ENCODE assay signal across 19 cellular contexts in the genomic region with DNA sequence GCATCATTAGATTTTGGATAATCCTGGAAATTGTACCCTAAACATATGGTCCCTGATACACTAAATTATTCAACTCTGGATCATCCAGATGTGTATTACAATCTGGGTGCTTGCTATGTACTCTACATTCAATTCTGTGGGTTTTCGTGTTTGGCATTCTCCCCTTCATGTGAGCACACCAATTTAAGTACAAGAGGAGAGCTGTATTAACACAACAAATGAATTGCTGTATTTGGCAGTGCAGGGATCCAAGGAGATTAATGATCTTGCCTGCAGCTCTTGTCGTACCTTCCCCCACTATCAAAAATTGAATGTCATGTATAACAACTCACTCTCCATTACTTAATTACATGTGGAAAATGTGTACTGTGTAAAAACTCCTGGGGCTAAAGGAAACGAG.
"Had no signal": no experiment of that assay in that cellular context is flagged by ENCODE, and none has a peak within 500 bp of the region (broad histone marks: within the 10 kb centered on the region; RNA-seq: fewer than 3 reads in every experiment).

No MANE protein-coding gene starts in this region.

- H3K9me3 Mint-ChIP-seq: activated T-helper 17 cell treated with anti-CD3 and anti-CD28 coated beads, Interleukin-2, amount 50 U/mL, for 72 hours; effector memory CD8-positive, alpha-beta T cell; immature natural killer cell; neural progenitor cell; stimulated activated memory B cell treated with anti-CD40 and anti-IgM and Interleukin-4, amounts not matched to agents 10 μg/mL and 1 μg/mL and 100 μg/mL, for 72 hours; type B pancreatic cell had no signal

- DNase-seq: activated CD4-positive, alpha-beta memory T cell treated with anti-CD3 and anti-CD28 coated beads for 36 hours; activated CD4-positive, alpha-beta T cell treated with anti-CD3 and anti-CD28 coated beads for 36 hours; activated naive CD4-positive, alpha-beta T cell; activated naive CD8-positive, alpha-beta T cell treated with anti-CD3 and anti-CD28 coated beads for 36 hours; amniotic stem cell; effector memory CD8-positive, alpha-beta T cell; esophagus squamous epithelium; heart right ventricle; immature natural killer cell; mesendoderm; naive thymus-derived CD4-positive, alpha-beta T cell; right lobe of liver; stimulated activated CD4-positive, alpha-beta T cell treated with anti-CD3 and anti-CD28 coated beads, Interleukin-4, amount 100 ng/mL, for 4 hours; testis had no signal

- H3K27me3 Mint-ChIP-seq: activated CD4-positive, alpha-beta memory T cell treated with anti-CD3 and anti-CD28 coated beads for 36 hours; activated CD4-positive, alpha-beta T cell treated with anti-CD3 and anti-CD28 coated beads for 36 hours; activated naive CD8-positive, alpha-beta T cell treated with anti-CD3 and anti-CD28 coated beads for 36 hours; activated T-helper 17 cell treated with anti-CD3 and anti-CD28 coated beads, Interleukin-2, amount 50 U/mL, for 72 hours; effector memory CD8-positive, alpha-beta T cell; naive thymus-derived CD4-positive, alpha-beta T cell; stimulated activated memory B cell treated with anti-CD40 and anti-IgM and Interleukin-4, amounts not matched to agents 10 μg/mL and 1 μg/mL and 100 μg/mL, for 72 hours; type B pancreatic cell had no signal

- H3K27ac ChIP-seq: esophagus squamous epithelium, heart right ventricle, neural progenitor cell, right lobe of liver, testis had no signal

- H3K4me1 Mint-ChIP-seq: activated CD4-positive, alpha-beta T cell treated with anti-CD3 and anti-CD28 coated beads for 36 hours; activated naive CD8-positive, alpha-beta T cell treated with anti-CD3 and anti-CD28 coated beads for 36 hours; immature natural killer cell; stimulated activated memory B cell treated with anti-CD40 and anti-IgM and Interleukin-4, amounts not matched to agents 10 μg/mL and 1 μg/mL and 100 μg/mL, for 72 hours had no signal

- H3K4me1 ChIP-seq: esophagus squamous epithelium, right lobe of liver, testis had no signal

- ATAC-seq: activated CD4-positive, alpha-beta T cell treated with anti-CD3 and anti-CD28 coated beads for 36 hours; activated T-helper 17 cell treated with anti-CD3 and anti-CD28 coated beads, Interleukin-2, amount 50 U/mL, for 72 hours; effector memory CD8-positive, alpha-beta T cell; heart right ventricle; naive thymus-derived CD4-positive, alpha-beta T cell; right lobe of liver; stimulated activated memory B cell treated with anti-CD40 and anti-IgM and Interleukin-4, amounts not matched to agents 10 μg/mL and 1 μg/mL and 100 μg/mL, for 72 hours had no signal

- H3K36me3 Mint-ChIP-seq: neural progenitor cell had no signal

- H3K4me3 ChIP-seq: esophagus squamous epithelium, heart right ventricle, neural progenitor cell, right lobe of liver, smooth muscle cell, testis had no signal

- H3K27ac Mint-ChIP-seq: activated CD4-positive, alpha-beta memory T cell treated with anti-CD3 and anti-CD28 coated beads for 36 hours; activated CD4-positive, alpha-beta T cell treated with anti-CD3 and anti-CD28 coated beads for 36 hours; activated naive CD8-positive, alpha-beta T cell treated with anti-CD3 and anti-CD28 coated beads for 36 hours; activated T-helper 17 cell treated with anti-CD3 and anti-CD28 coated beads, Interleukin-2, amount 50 U/mL, for 72 hours; effector memory CD8-positive, alpha-beta T cell; immature natural killer cell; naive thymus-derived CD4-positive, alpha-beta T cell; neural progenitor cell; stimulated activated memory B cell treated with anti-CD40 and anti-IgM and Interleukin-4, amounts not matched to agents 10 μg/mL and 1 μg/mL and 100 μg/mL, for 72 hours; type B pancreatic cell had no signal

- H3K4me2 ChIP-seq: neural progenitor cell, smooth muscle cell had no signal

- H3K36me3 ChIP-seq: neural progenitor cell had no signal

- H2AFZ ChIP-seq: neural progenitor cell had no signal

- H3K4me3 Mint-ChIP-seq: activated CD4-positive, alpha-beta memory T cell treated with anti-CD3 and anti-CD28 coated beads for 36 hours; activated CD4-positive, alpha-beta T cell treated with anti-CD3 and anti-CD28 coated beads for 36 hours; activated naive CD8-positive, alpha-beta T cell treated with anti-CD3 and anti-CD28 coated beads for 36 hours; activated T-helper 17 cell treated with anti-CD3 and anti-CD28 coated beads, Interleukin-2, amount 50 U/mL, for 72 hours; effector memory CD8-positive, alpha-beta T cell; immature natural killer cell; naive thymus-derived CD4-positive, alpha-beta T cell; neural progenitor cell; stimulated activated memory B cell treated with anti-CD40 and anti-IgM and Interleukin-4, amounts not matched to agents 10 μg/mL and 1 μg/mL and 100 μg/mL, for 72 hours; type B pancreatic cell had no signal

- H3K9me3 ChIP-seq: esophagus squamous epithelium, heart right ventricle, right lobe of liver, testis had no signal

- H3K27me3 ChIP-seq: esophagus squamous epithelium, heart right ventricle, neural progenitor cell, right lobe of liver, testis had no signal
